In the genomic region with DNA sequence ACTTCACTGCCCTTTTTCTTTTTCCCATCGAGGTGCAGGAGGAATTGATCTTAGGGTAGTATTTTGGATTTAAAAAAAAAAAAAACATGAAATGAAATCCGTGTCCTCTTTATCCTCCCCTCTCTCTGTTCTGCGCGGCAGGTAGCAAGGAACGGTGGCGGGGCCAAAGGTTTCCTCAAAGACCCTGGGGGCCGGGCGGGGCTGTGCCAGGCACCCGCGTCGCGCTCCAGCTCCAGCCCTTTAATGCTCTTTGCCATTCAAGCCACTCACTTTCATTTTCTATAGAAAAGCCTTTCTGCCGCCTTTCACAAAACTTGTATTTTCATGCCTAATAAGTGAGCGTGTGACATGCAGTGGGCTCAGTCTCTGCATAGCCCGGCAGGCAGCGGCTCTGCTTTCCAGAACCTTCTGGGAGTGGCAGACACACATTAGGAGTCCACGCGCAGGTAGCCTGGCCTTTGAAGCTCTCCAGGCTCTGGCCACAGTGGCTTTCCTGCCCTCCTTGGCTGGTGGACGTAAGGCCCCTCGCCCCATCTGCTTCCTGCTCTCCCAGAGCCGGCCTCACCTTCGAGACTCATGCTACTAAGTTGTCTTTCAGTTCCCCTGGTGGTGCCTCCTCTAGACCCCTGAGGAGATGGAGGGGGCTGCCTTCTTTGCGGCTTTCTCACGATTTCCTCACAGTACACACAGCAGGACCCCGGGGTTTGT, we compare ENCODE assay signal across 26 cellular contexts. TPM values are rescaled to one million over a fixed set of nuclear protein-coding genes. Genes with fewer than 3 reads are reported as not detected.
DNase-seq lines count a peak whose midpoint lies in the region; FAIRE-seq and TF ChIP-seq lines count a peak whose summit lies in the region.
"Had no signal": no experiment of that assay in that cellular context is flagged by ENCODE, and none has a peak within 500 bp of the region (broad histone marks: within the 10 kb centered on the region; RNA-seq: fewer than 3 reads in every experiment).

No MANE protein-coding gene starts in this region.

- H3K9me3 ChIP-seq in BLaER1 (no peaks in the 10 kb centered on the region; the same call in 1 of the 2 replicates), kidney (ENCODE audit: control insufficient read depth in 1 of 2, low read length in 2 of 2) (no peaks in the 10 kb centered on the region)
- H3K9me3 ChIP-seq in effector memory CD4-positive, alpha-beta T cell (ENCODE audit: control insufficient read depth, low read length): no peaks in the 10 kb centered on the region
- H3K9me3 ChIP-seq: HAP-1, prostate gland had no signal

- H3K27ac ChIP-seq in BLaER1 (peak overlapping the region; percentile 77), kidney (ENCODE audit: low read depth in 2 of 2, low read length in 2 of 2) (no peak overlapping the region)
- H3K27ac ChIP-seq in effector memory CD4-positive, alpha-beta T cell (ENCODE audit: insufficient read depth, low read length, poor library complexity, severe bottlenecking): no peak overlapping the region
- H3K27ac ChIP-seq: gastroesophageal sphincter, HL-60, prostate gland had no signal

- peaks cover under 1% of the 10 kb centered on the region for H3K9me3 Mint-ChIP-seq in progenitor cell of endocrine pancreas (ENCODE audit: low read depth)
- H3K9me3 Mint-ChIP-seq: activated naive CD4-positive, alpha-beta T cell treated with anti-CD3 and anti-CD28 coated beads for 36 hours; CD8-positive, alpha-beta memory T cell; central memory CD8-positive, alpha-beta T cell; stimulated activated memory B cell treated with anti-CD40 and anti-IgM and Interleukin-4, amounts not matched to agents 10 μg/mL and 1 μg/mL and 100 μg/mL, for 72 hours had no signal

- H3K27me3 Mint-ChIP-seq in progenitor cell of endocrine pancreas: no peaks in the 10 kb centered on the region
- H3K27me3 Mint-ChIP-seq: central memory CD8-positive, alpha-beta T cell; stimulated activated memory B cell treated with anti-CD40 and anti-IgM and Interleukin-4, amounts not matched to agents 10 μg/mL and 1 μg/mL and 100 μg/mL, for 72 hours had no signal

- no peak overlapping the region for H3K4me3 Mint-ChIP-seq in progenitor cell of endocrine pancreas (ENCODE audit: low read depth)
- H3K4me3 Mint-ChIP-seq: activated naive CD4-positive, alpha-beta T cell treated with anti-CD3 and anti-CD28 coated beads for 36 hours; B cell; CD8-positive, alpha-beta memory T cell; central memory CD8-positive, alpha-beta T cell; stimulated activated memory B cell treated with anti-CD40 and anti-IgM and Interleukin-4, amounts not matched to agents 10 μg/mL and 1 μg/mL and 100 μg/mL, for 72 hours; T-helper 17 cell had no signal

- TF ChIP-seq CTCF in kidney (IDR thresholded peaks at IDR 0.05; ENCODE audit: borderline replicate concordance, extremely low read depth, insufficient read depth) (no peak), progenitor cell of endocrine pancreas (IDR thresholded peaks at IDR 0.05; ENCODE audit: unreplicated experiment) (no peak), GM13976 (IDR thresholded peaks at IDR 0.05; ENCODE audit: borderline replicate concordance, control extremely low read depth, extremely low read depth, insufficient read depth, missing control alignments) (no peak)

- H4K20me1 ChIP-seq in BLaER1: peaks cover 69% of the 10 kb centered on the region

- peak overlapping the region; percentile 68 for H3K9ac ChIP-seq in BLaER1
- no peak overlapping the region for H3K9ac ChIP-seq in kidney (ENCODE audit: low read length in 2 of 2)

- DNase-seq in NCI-H69 (lab: John Stamatoyannopoulos, UW) (peak; percentile 3), kidney (peak; percentile 41), progenitor cell of endocrine pancreas (ENCODE audit: low spot score, unreplicated experiment) (no peak), H4 (ENCODE audit: low spot score) (no peak), GM13976 (ENCODE audit: low spot score) (no peak)
- no peak for DNase-seq in effector memory CD4-positive, alpha-beta T cell
- DNase-seq: activated CD4-positive, alpha-beta T cell treated with anti-CD3 and anti-CD28 coated beads, Interleukin-2, amount 50 U/mL, for 48 hours; activated naive CD4-positive, alpha-beta T cell treated with anti-CD3 and anti-CD28 coated beads for 36 hours; CD8-positive, alpha-beta memory T cell; EL; hippocampal formation; KBM-7; mesenchymal stem cell; NCI-H1092; NK-92 treated with Interleukin-12 subunit alpha and Interleukin-12 subunit beta, amount 100 ng/mL, for 24 hours; stimulated activated CD4-positive, alpha-beta T cell treated with anti-CD3 and anti-CD28 coated beads, Interleukin-15, amount 100 ng/mL, for 24 hours; T-helper 17 cell had no signal

- H3K36me3 ChIP-seq in BLaER1 (no peaks in the 10 kb centered on the region), kidney (ENCODE audit: control insufficient read depth in 1 of 2, insufficient read depth in 2 of 2, low read length in 2 of 2) (no peaks in the 10 kb centered on the region)
- no peaks in the 10 kb centered on the region for H3K36me3 ChIP-seq in effector memory CD4-positive, alpha-beta T cell (ENCODE audit: control insufficient read depth, insufficient read depth, low read length)
- H3K36me3 ChIP-seq: gastroesophageal sphincter, HAP-1, prostate gland had no signal

- peaks cover 9% of the 10 kb centered on the region for H3K4me1 Mint-ChIP-seq in progenitor cell of endocrine pancreas (ENCODE audit: low read depth)
- H3K4me1 Mint-ChIP-seq: B cell; CD8-positive, alpha-beta memory T cell; stimulated activated memory B cell treated with anti-CD40 and anti-IgM and Interleukin-4, amounts not matched to agents 10 μg/mL and 1 μg/mL and 100 μg/mL, for 72 hours; T-helper 17 cell had no signal

- no peaks in the 10 kb centered on the region for H3K36me3 Mint-ChIP-seq in progenitor cell of endocrine pancreas (ENCODE audit: insufficient read depth)
- H3K36me3 Mint-ChIP-seq: CD8-positive, alpha-beta memory T cell; stimulated activated memory B cell treated with anti-CD40 and anti-IgM and Interleukin-4, amounts not matched to agents 10 μg/mL and 1 μg/mL and 100 μg/mL, for 72 hours had no signal

- in situ Hi-C loops in GM13976 (cut with MboI; ENCODE audit: low sequenced_read_pairs, unreplicated experiment): no loop called here

- H3K4me1 ChIP-seq in BLaER1 (peaks cover 61% of the 10 kb centered on the region), kidney (ENCODE audit: control insufficient read depth in 1 of 2, insufficient read depth in 1 of 2, low read depth in 1 of 2, low read length in 2 of 2) (peaks cover 10 to 20% of the 10 kb centered on the region in 2 donors)
- no peaks in the 10 kb centered on the region for H3K4me1 ChIP-seq in effector memory CD4-positive, alpha-beta T cell (ENCODE audit: control insufficient read depth, insufficient read depth, low read length, poor library complexity, severe bottlenecking)
- H3K4me1 ChIP-seq: HAP-1 had no signal

- peak overlapping the region; percentile 51 for H3K4me3 ChIP-seq in BLaER1
- H3K4me3 ChIP-seq in kidney (ENCODE audit: low read length in 2 of 2): no peak overlapping the region
- H3K4me3 ChIP-seq in effector memory CD4-positive, alpha-beta T cell (ENCODE audit: insufficient read depth, low read depth, low read length, poor library complexity, severe bottlenecking): no peak overlapping the region
- H3K4me3 ChIP-seq: gastroesophageal sphincter, HAP-1, prostate gland had no signal

- no peak for FAIRE-seq in kidney (lab: Jason Lieb, UNC)
- FAIRE-seq: TTC549 had no signal

- intact Hi-C loops in kidney (cut with DNase I): no loop called here

- H3K27me3 ChIP-seq in BLaER1: no peaks in the 10 kb centered on the region
- no peaks in the 10 kb centered on the region for H3K27me3 ChIP-seq in effector memory CD4-positive, alpha-beta T cell (replicated peaks; ENCODE audit: control insufficient read depth, insufficient read depth, low read length, poor library complexity, severe bottlenecking)
- H3K27me3 ChIP-seq: gastroesophageal sphincter had no signal

- H3K4me2 ChIP-seq in BLaER1: peak overlapping the region; percentile 97

- peak overlapping the region; percentile 71 for H3K27ac Mint-ChIP-seq in progenitor cell of endocrine pancreas
- H3K27ac Mint-ChIP-seq: activated naive CD4-positive, alpha-beta T cell treated with anti-CD3 and anti-CD28 coated beads for 36 hours; B cell; CD8-positive, alpha-beta memory T cell; stimulated activated memory B cell treated with anti-CD40 and anti-IgM and Interleukin-4, amounts not matched to agents 10 μg/mL and 1 μg/mL and 100 μg/mL, for 72 hours; T-helper 17 cell had no signal

RNA-seq across cellular contexts. Expression of gene AGAP1, which starts 41.7 kb away (rescaled TPM):
- total RNA-seq in kidney: 44.5 TPM
- polyA plus RNA-seq in kidney (ENCODE audit: insufficient read depth, low read depth, low replicate concordance): 8.1 TPM
- total RNA-seq in progenitor cell of endocrine pancreas: 43.3 and 47.2 TPM in 2 replicates
- total RNA-seq in H4 (2014; rRNA removed; shearing (Covaris generic)): 5.3 and 7.0 TPM in 2 replicates
- total RNA-seq: B cell had no signal

Comparison
In these comparisons a context has a peak if more than half of its experiments do, and no peak if none do; other contexts are left out.
1. DNase-seq: peak in NCI-H69 (single experiment) and kidney (single experiment); none in progenitor cell of endocrine pancreas (single experiment), effector memory CD4-positive, alpha-beta T cell (0 of 3), H4 (single experiment) and GM13976 (single experiment).